In the genomic region with DNA sequence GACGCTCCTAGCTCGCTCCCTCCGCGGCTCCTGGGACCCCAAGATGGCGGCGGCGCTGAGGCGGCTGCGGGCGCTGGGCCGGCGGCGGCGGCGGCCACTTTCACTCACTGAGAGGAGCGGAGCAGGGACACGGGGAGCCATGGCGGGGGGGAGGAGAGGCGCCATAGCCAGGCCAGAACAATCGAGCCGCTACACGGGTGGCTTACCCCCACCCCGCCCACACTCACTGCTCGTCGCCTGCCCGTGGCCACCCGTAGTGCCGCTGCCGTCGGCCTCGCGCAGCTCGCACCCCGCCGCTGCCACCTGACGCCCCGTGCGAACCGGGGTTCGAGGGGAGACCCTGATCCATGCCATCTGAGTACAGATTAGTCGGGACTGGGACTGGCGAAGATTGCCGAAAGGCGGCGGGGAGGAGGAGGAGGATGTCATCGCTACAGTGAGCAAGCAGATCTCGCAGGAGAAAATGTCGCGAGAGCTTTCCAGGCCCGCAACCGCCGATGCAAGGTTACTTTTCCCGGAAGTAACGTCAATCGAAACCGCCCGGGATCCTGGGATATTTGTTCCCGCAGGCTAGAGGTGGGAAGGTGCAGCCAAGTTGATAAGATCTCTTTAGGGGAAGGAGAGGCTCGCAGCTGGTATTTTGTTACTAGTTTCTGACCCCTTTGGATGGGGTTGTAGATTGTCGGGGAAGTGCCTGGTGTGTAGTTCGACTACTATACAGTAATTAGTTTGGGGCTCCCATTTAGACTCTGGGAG, we compare ENCODE assay signal across 8 cellular contexts. TPM values are rescaled to one million over a fixed set of nuclear protein-coding genes. Genes with fewer than 3 reads are reported as not detected.
DNase-seq lines count a peak whose midpoint lies in the region; ATAC-seq, FAIRE-seq and TF ChIP-seq lines count a peak whose summit lies in the region.

INO80 (minus strand) TSS at position 165 of the 756 bp plus-strand sequence. CDS start 19,970 bp downstream, outside the sequence.

- ATAC-seq in HG02885 (IDR thresholded peaks at IDR 0.05; ENCODE audit: poor library complexity, unreplicated experiment) (peak; percentile 80), psoas muscle (peak; percentile 92 to 93 (median 92))

- H3K4me3 ChIP-seq in right atrium auricular region: peak within 1 kb of the TSS; percentile 92 to 94
- H3K4me3 ChIP-seq in psoas muscle: peak within 1 kb of the TSS; percentile 81

- TF ChIP-seq CTCF in GM13977 (IDR thresholded peaks at IDR 0.05; ENCODE audit: extremely low read depth, insufficient read depth, missing control alignments): no peak
- TF ChIP-seq CTCF in right atrium auricular region (IDR thresholded peaks at IDR 0.05): no peak
- no peak for TF ChIP-seq CTCF in psoas muscle (IDR thresholded peaks at IDR 0.05)

- H3K27ac ChIP-seq in angular gyrus (ENCODE audit: low read depth, low read length): peak within 1 kb of the TSS; percentile 100
- H3K27ac ChIP-seq in right atrium auricular region: peak within 1 kb of the TSS; percentile 100
- H3K27ac ChIP-seq in psoas muscle: peak within 1 kb of the TSS; percentile 97

- H3K9me3 ChIP-seq in right atrium auricular region (no peaks in the 10 kb centered on the region), psoas muscle (no peaks in the 10 kb centered on the region)

- DNase-seq in GM13977 (ENCODE audit: low spot score) (peak; percentile 92), NCI-H187 (lab: John Stamatoyannopoulos, UW) (peak; percentile 90), T-helper 2 cell (peak; percentile 78 to 98 (median 93)), right atrium auricular region (ENCODE audit: low spot score) (peak; percentile 98), psoas muscle (peak; percentile 98 to 99), urothelium cell line (ENCODE audit: low spot score) (peak; percentile 97)

- H3K36me3 ChIP-seq in right atrium auricular region (no peaks in the 10 kb centered on the region), psoas muscle (ENCODE audit: insufficient read depth in 1 of 2, low read depth in 1 of 2) (no peaks in the 10 kb centered on the region)

- intact Hi-C loops in psoas muscle (cut with DNase I): loop anchor here in 1 of 2 donors (10.0 kb wide), 1 partner anchor 211 kb away; no protein-coding TSS in a partner anchor

- in situ Hi-C loops in GM13977 (cut with MboI; ENCODE audit: low pct_unique_long_range_greater_than_20kb, low sequenced_read_pairs, unreplicated experiment): no loop called here

- H3K27me3 ChIP-seq in right atrium auricular region (no peaks in the 10 kb centered on the region), psoas muscle (ENCODE audit: insufficient read depth in 3 of 3, low read length in 2 of 3) (peaks cover 0 to 2% (median 0%) of the 10 kb centered on the region in 3 donors)

- WGBS in psoas muscle, 3 donors: 0% methylated on average over 42 to 61 of the region's 61 CpGs

- H3K4me1 ChIP-seq in right atrium auricular region: peaks cover 0 to 23% of the 10 kb centered on the region in 2 donors
- peaks cover 22% of the 10 kb centered on the region for H3K4me1 ChIP-seq in psoas muscle

- no peak for FAIRE-seq in urothelium cell line (lab: Jason Lieb, UNC)

RNA-seq across cellular contexts. Expression of gene INO80, which starts in this region (rescaled TPM):
- 10 to 100 TPM in 1 of 2 donors, 1 to 10 TPM in 1; 9.4 to 16.4 TPM for total RNA-seq in right atrium auricular region
- 10 to 100 TPM; 12.4 to 30.5 (median 22.7) TPM for total RNA-seq in psoas muscle
- 10 to 100 TPM; 14.8 to 20.1 (median 15.5) TPM for polyA plus RNA-seq in psoas muscle

Comparison
In these comparisons a context has a peak if more than half of its experiments do, and no peak if none do; other contexts are left out.
1. Peak in every context shown above with its lines: DNase-seq, ATAC-seq, H3K4me3 ChIP-seq and H3K27ac ChIP-seq.